In genomic region chr1:100265931-100266830, GRCh38 we compare ENCODE assay signal across 1 cellular context.
TF ChIP-seq lines count a peak whose summit lies in the region.

TSS of gene RTCA (plus strand) at chr1:100266216. CDS start at chr1:100266376, 160 bp downstream.

TF ChIP-seq in HepG2, 621 proteins besides CTCF, POLR2A, EP300 and RAD21 (continued from another document and continues in another):
- TF ChIP-seq E2F1 (CRISPR knock-in tag; IDR thresholded peaks at IDR 0.05) (peak; percentile 79), ZNF124 (CRISPR knock-in tag; IDR thresholded peaks at IDR 0.05) (peak; percentile 46; the same call in 1 of the 2 replicates), ZNF468 (CRISPR knock-in tag; IDR thresholded peaks at IDR 0.05) (no peak), ZNF720 (CRISPR knock-in tag; IDR thresholded peaks at IDR 0.05) (no peak), ADNP (CRISPR knock-in tag; IDR thresholded peaks at IDR 0.05) (no peak), HBP1 (CRISPR knock-in tag; IDR thresholded peaks at IDR 0.05; ENCODE audit: low read depth) (0 out of 2 replicates have a peak, but pooled peaks have one; percentile 58), ZFP82 (CRISPR knock-in tag; IDR thresholded peaks at IDR 0.05; ENCODE audit: borderline replicate concordance) (0 out of 2 replicates have a peak, but pooled peaks have one; percentile 35), ZNF44 (CRISPR knock-in tag; IDR thresholded peaks at IDR 0.05) (no peak; the same call in 1 of the 2 replicates), ZNF503 (CRISPR knock-in tag; IDR thresholded peaks at IDR 0.05) (peak; percentile 60; the same call in 1 of the 2 replicates), KAT8 (CRISPR knock-in tag; IDR thresholded peaks at IDR 0.05) (peak; percentile 86), SRF (IDR thresholded peaks at IDR 0.05; ENCODE audit: low read depth, low read length) (no peak), ZMYM2 (CRISPR knock-in tag; IDR thresholded peaks at IDR 0.05) (no peak), FOSL1 (CRISPR knock-in tag; IDR thresholded peaks at IDR 0.05; ENCODE audit: borderline replicate concordance) (no peak), PLSCR1 (CRISPR knock-in tag; IDR thresholded peaks at IDR 0.05; ENCODE audit: borderline replicate concordance) (no peak; the same call in 1 of the 2 replicates), ZBTB42 (CRISPR knock-in tag; IDR thresholded peaks at IDR 0.05) (no peak), RBAK (CRISPR knock-in tag; IDR thresholded peaks at IDR 0.05) (no peak), ISL2 (CRISPR knock-in tag; IDR thresholded peaks at IDR 0.05) (no peak; the same call in 1 of the 2 replicates), HNRNPL (IDR thresholded peaks at IDR 0.05; ENCODE audit: low read depth, low read length) (no peak), ZNF557 (CRISPR knock-in tag; IDR thresholded peaks at IDR 0.05) (no peak; the same call in 1 of the 2 replicates), TFDP1 (CRISPR knock-in tag; IDR thresholded peaks at IDR 0.05; ENCODE audit: borderline replicate concordance) (no peak; the same call in 1 of the 2 replicates), ZBTB44 (CRISPR knock-in tag; IDR thresholded peaks at IDR 0.05) (no peak), FUBP1 (CRISPR knock-in tag; IDR thresholded peaks at IDR 0.05; ENCODE audit: borderline replicate concordance) (no peak), ZNF605 (CRISPR knock-in tag; IDR thresholded peaks at IDR 0.05) (peak; percentile 62), SALL2 (CRISPR knock-in tag; IDR thresholded peaks at IDR 0.05) (peak; percentile 91; the same call in 1 of the 2 replicates)
- TF ChIP-seq, protein P1, sequence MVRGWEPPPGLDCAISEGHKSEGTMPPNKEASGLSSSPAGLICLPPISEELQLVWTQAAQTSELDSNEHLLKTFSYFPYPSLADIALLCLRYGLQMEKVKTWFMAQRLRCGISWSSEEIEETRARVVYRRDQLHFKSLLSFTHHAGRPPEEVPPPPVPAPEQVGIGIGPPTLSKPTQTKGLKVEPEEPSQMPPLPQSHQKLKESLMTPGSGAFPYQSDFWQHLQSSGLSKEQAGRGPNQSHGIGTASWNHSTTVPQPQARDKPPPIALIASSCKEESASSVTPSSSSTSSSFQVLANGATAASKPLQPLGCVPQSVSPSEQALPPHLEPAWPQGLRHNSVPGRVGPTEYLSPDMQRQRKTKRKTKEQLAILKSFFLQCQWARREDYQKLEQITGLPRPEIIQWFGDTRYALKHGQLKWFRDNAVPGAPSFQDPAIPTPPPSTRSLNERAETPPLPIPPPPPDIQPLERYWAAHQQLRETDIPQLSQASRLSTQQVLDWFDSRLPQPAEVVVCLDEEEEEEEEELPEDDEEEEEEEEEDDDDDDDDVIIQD (CRISPR knock-in tag; IDR thresholded peaks at IDR 0.05; ENCODE audit: low read depth): peak; percentile 42; the same call in 1 of the 2 replicates
- TF ChIP-seq, protein P2, sequence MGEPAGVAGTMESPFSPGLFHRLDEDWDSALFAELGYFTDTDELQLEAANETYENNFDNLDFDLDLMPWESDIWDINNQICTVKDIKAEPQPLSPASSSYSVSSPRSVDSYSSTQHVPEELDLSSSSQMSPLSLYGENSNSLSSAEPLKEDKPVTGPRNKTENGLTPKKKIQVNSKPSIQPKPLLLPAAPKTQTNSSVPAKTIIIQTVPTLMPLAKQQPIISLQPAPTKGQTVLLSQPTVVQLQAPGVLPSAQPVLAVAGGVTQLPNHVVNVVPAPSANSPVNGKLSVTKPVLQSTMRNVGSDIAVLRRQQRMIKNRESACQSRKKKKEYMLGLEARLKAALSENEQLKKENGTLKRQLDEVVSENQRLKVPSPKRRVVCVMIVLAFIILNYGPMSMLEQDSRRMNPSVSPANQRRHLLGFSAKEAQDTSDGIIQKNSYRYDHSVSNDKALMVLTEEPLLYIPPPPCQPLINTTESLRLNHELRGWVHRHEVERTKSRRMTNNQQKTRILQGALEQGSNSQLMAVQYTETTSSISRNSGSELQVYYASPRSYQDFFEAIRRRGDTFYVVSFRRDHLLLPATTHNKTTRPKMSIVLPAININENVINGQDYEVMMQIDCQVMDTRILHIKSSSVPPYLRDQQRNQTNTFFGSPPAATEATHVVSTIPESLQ (CRISPR knock-in tag; conservative IDR thresholded peaks at IDR 0.05): no peak
- TF ChIP-seq, protein P3, sequence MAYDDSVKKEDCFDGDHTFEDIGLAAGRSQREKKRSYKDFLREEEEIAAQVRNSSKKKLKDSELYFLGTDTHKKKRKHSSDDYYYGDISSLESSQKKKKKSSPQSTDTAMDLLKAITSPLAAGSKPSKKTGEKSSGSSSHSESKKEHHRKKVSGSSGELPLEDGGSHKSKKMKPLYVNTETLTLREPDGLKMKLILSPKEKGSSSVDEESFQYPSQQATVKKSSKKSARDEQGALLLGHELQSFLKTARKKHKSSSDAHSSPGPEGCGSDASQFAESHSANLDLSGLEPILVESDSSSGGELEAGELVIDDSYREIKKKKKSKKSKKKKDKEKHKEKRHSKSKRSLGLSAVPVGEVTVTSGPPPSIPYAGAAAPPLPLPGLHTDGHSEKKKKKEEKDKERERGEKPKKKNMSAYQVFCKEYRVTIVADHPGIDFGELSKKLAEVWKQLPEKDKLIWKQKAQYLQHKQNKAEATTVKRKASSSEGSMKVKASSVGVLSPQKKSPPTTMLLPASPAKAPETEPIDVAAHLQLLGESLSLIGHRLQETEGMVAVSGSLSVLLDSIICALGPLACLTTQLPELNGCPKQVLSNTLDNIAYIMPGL (CRISPR knock-in tag; IDR thresholded peaks at IDR 0.05; ENCODE audit: borderline replicate concordance in 1 of 2, low read depth in 1 of 2): peak; percentile 24 to 63; a peak in 3 of 4 replicates
- TF ChIP-seq, protein P4, sequence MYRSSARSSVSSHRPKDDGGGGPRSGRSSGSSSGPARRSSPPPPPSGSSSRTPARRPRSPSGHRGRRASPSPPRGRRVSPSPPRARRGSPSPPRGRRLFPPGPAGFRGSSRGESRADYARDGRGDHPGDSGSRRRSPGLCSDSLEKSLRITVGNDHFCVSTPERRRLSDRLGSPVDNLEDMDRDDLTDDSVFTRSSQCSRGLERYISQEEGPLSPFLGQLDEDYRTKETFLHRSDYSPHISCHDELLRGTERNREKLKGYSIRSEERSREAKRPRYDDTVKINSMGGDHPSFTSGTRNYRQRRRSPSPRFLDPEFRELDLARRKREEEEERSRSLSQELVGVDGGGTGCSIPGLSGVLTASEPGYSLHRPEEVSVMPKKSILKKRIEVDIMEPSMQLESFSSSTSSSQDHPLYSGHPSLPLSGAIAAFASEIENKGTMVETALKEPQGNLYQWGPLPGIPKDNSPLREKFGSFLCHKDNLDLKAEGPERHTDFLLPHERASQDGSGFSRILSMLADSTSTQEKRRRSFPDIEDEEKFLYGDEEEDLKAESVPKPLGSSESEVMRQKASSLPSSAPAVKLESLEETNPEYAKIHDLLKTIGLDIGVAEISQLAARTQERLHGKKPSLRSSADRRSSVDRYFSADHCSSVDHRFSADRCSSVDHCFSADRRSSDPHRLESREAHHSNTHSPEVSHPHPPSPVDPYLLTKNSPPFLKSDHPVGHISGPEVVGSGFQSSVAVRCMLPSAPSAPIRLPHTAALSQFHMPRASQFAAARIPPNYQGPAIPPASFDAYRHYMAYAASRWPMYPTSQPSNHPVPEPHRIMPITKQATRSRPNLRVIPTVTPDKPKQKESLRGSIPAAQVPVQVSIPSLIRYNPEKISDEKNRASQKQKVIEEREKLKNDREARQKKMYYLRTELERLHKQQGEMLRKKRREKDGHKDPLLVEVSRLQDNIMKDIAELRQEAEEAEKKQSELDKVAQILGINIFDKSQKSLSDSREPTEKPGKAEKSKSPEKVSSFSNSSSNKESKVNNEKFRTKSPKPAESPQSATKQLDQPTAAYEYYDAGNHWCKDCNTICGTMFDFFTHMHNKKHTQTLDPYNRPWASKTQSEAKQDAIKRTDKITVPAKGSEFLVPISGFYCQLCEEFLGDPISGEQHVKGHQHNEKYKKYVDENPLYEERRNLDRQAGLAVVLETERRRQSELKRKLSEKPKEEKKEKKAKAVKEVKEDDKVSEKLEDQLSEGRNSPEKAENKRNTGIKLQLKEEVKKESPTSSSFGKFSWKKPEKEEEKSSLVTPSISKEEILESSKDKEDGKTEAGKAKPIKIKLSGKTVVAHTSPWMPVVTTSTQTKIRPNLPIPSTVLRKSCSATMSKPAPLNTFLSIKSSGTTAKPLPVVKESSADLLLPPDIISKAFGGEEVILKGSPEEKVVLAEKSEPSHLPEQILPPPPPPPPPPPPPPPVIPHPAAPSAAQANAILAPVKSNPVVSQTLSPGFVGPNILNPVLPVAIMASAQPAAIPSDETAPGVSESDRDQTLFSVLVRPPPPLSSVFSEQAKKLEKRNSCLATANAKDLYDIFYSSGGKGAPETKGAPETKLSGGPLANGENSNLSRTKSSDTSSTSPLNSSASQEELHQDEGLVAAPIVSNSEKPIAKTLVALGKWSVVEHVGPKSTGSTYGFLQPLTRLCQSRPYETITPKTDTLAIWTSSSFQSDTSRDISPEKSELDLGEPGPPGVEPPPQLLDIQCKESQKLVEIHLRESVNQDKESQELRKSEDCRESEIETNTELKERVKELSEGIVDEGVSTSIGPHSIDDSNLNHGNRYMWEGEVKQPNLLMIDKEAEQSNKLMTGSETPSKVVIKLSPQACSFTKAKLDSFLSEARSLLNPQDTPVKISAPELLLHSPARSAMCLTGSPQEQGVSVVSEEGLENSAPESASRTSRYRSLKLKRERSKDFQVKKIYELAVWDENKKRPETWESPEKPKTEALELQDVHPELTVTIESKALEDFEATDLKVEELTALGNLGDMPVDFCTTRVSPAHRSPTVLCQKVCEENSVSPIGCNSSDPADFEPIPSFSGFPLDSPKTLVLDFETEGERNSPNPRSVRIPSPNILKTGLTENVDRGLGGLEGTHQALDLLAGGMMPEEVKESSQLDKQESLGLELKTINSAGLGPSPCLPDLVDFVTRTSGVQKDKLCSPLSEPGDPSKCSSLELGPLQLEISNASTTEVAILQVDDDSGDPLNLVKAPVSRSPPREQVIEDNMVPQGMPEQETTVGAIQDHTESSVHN (CRISPR knock-in tag; IDR thresholded peaks at IDR 0.05): no peak
